In the genomic region with DNA sequence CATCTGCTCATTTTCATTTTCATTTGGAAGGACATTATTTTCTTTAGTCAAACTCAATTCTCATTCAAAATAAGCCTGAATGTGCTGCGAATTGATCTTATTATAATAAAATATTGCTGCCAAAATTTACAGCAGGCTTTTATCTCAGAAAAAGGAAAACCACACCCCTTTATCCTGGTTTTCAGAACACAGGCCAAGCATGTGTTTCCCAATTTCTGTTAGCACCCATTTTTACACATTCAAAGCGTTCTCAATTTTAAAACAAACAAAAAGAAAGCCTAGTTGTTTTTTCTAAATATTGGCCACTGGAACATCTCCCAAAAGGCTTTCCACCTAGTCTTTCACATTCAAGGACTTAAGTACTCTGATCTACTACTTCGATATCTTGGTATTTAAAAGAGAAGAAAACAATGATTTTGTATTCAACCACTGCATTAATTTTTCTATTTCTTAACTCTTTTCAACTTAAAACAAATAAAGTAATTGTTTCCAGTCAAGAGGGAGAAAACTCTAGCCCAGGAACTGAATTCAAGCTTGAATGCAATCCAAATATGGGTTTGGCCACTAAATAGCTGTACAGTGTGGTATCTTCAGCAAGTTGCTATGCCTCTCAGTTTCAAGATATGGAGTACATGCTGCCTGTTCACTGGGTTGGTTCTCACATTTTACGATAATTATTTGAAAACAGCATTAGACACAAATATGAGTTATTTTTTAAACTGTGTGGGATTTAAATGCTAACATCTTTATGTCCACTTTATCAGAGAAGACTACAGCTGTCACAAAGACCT, we compare ENCODE assay signal across 23 cellular contexts. TPM values are rescaled to one million over a fixed set of nuclear protein-coding genes. Genes with fewer than 3 reads are reported as not detected.
DNase-seq lines count a peak whose midpoint lies in the region; ATAC-seq, FAIRE-seq and TF ChIP-seq lines count a peak whose summit lies in the region.
"Had no signal": no experiment of that assay in that cellular context is flagged by ENCODE, and none has a peak within 500 bp of the region (broad histone marks: within the 10 kb centered on the region; RNA-seq: fewer than 3 reads in every experiment).

No MANE protein-coding gene starts in this region.

- H4K91ac ChIP-seq in IMR-90 (ENCODE audit: insufficient read depth, low read depth, low read length), result no peak overlapping the region

- H3K9ac ChIP-seq in IMR-90 (ENCODE audit: low read depth, low read length), result no peak overlapping the region

- ATAC-seq in A549, result no peak
- ATAC-seq in IMR-90 (ENCODE audit: low read depth), result peak; percentile 29; the same call in 1 of the 2 replicates
- ATAC-seq in HG03521 (IDR thresholded peaks at IDR 0.05; ENCODE audit: unreplicated experiment), result no peak
- ATAC-seq: naive thymus-derived CD4-positive, alpha-beta T cell had no signal

- H2BK120ac ChIP-seq in IMR-90 (ENCODE audit: low read depth, low read length), result no peak overlapping the region

- WGBS in A549 (ENCODE audit: missing lambda C conversion rate), result 60% methylated on average over 4 of the region's 4 CpGs
- WGBS in IMR-90 (ENCODE audit: extremely low coverage in 2 of 2, insufficient read length in 1 of 2), 2 experiments, result no CpG with 5 or more reads among the region's 4 CpGs

- H3K4ac ChIP-seq in IMR-90 (ENCODE audit: low read depth, low read length), result no peak overlapping the region

- peak overlapping the region; percentile 8 for H2BK5ac ChIP-seq in IMR-90 (ENCODE audit: low read depth, low read length, poor library complexity, severe bottlenecking)

- H3K79me1 ChIP-seq in IMR-90 (ENCODE audit: low read depth in 1 of 2, low read length in 2 of 2), result peaks cover 16 to 53% of the 10 kb centered on the region in 2 experiments; a peak in 3 of 4 replicates

- H2BK15ac ChIP-seq in IMR-90 (ENCODE audit: low read depth, low read length), result no peak overlapping the region

- H4K8ac ChIP-seq in IMR-90 (ENCODE audit: low read depth in 2 of 2, low read length in 2 of 2), result no peak overlapping the region; a peak in 1 of 4 replicates

- DNase-seq in A549 (ENCODE audit: low read depth in 1 of 2, low spot score in 1 of 2), result no peak
- DNase-seq in IMR-90, result no peak
- DNase-seq in choroid plexus epithelial cell (ENCODE audit: low read depth), result peak; percentile 58
- peak; percentile 21 for DNase-seq in medulla oblongata (ENCODE audit: extremely low spot score)
- DNase-seq in stimulated activated CD4-positive, alpha-beta T cell treated with anti-CD3 and anti-CD28 coated beads, Interleukin-15, amount 100 ng/mL, for 24 hours, result no peak
- DNase-seq in posterior vena cava (ENCODE audit: low spot score), result no peak
- DNase-seq in inferior parietal cortex (ENCODE audit: extremely low spot score), result no peak
- DNase-seq: activated B cell treated with CpG ODN at 0.5 μM for 24 hours; activated CD4-positive, alpha-beta memory T cell treated with anti-CD3 and anti-CD28 coated beads for 36 hours; activated naive CD4-positive, alpha-beta T cell treated with anti-CD3 and anti-CD28 coated beads for 36 hours; CD4-positive, CD25-positive, alpha-beta regulatory T cell; DMS53; erythroblast; H7; immature natural killer cell; naive thymus-derived CD4-positive, alpha-beta T cell; NCI-H1417; NCI-H2171 treated with DMSO at 0.1 percent for 48 hours; NCI-H748 treated with DMSO at 0.1 percent for 48 hours; posterior cingulate gyrus had no signal

- POLR2A ChIA-PET in A549 (lab: Yijun Ruan, JAX) (no interaction called here), IMR-90 (lab: Charles Lee; ENCODE audit: unreplicated experiment) (no interaction called here)

- dilution Hi-C loops in IMR-90 (cut with HindIII; ENCODE audit: low sequenced_read_pairs, unreplicated experiment), result no loop called here

- in situ Hi-C loops in IMR-90 (cut with MboI; ENCODE audit: low sequenced_read_pairs), result no loop called here

- H3K36me3 ChIP-seq in IMR-90 (ENCODE audit: control insufficient read depth, insufficient read depth, low read length), result no peaks in the 10 kb centered on the region
- H3K36me3 ChIP-seq: ascending aorta had no signal

- peaks cover 8% of the 10 kb centered on the region for H3K9me1 ChIP-seq in IMR-90 (ENCODE audit: insufficient read depth, low read length)

- no peak overlapping the region for H2BK20ac ChIP-seq in IMR-90 (ENCODE audit: low read depth, low read length)

- H2AK9ac ChIP-seq in IMR-90 (replicated peaks; ENCODE audit: low read depth, low read length, poor library complexity), result no peak overlapping the region

- H3K4me3 ChIP-seq in A549 (no peak overlapping the region), IMR-90 (ENCODE audit: insufficient read depth, low read depth, low read length) (no peak overlapping the region), choroid plexus epithelial cell (ENCODE audit: low read depth, low read length) (no peak overlapping the region)
- H3K4me3 ChIP-seq: ascending aorta had no signal

- no TSS peak for BruUV-seq in IMR-90 (replicated peaks; lab: Mats Ljungman, UMichigan)

- no peaks in the 10 kb centered on the region for H3K9me3 ChIP-seq in A549
- no peaks in the 10 kb centered on the region for H3K9me3 ChIP-seq in IMR-90 (ENCODE audit: control insufficient read depth, insufficient read depth, low read length)
- H3K9me3 ChIP-seq: ascending aorta had no signal

- TF ChIP-seq CTCF in A549 (IDR thresholded peaks at IDR 0.05) (no peak), IMR-90 (conservative IDR thresholded peaks at IDR 0.05; ENCODE audit: low read depth, low read length) (no peak), choroid plexus epithelial cell (conservative IDR thresholded peaks at IDR 0.05; ENCODE audit: low read depth, low read length) (no peak)

- H3K23ac ChIP-seq in IMR-90 (ENCODE audit: low read depth, low read length), result 0 out of 2 replicates have a peak overlapping the region, but pooled peaks have one; percentile 31

- H3K4me1 ChIP-seq in A549 (peaks cover 61% of the 10 kb centered on the region), IMR-90 (ENCODE audit: control insufficient read depth, insufficient read depth, low read length) (peaks cover 5% of the 10 kb centered on the region; the same call in 1 of the 2 replicates)

- intact Hi-C loops in IMR-90 (cut with micrococcal nuclease), result no loop called here
- intact Hi-C loops in posterior vena cava (cut with DNase I), result no loop called here

- FAIRE-seq in A549 (lab: Jason Lieb, UNC), result no peak
- FAIRE-seq: GM12891 had no signal

- TF ChIP-seq EP300 in A549 (IDR thresholded peaks at IDR 0.05), result no peak

- H3K27ac ChIP-seq in A549, result peak overlapping the region; percentile 6 to 12; a peak in 2 of 6 replicates
- no peak overlapping the region for H3K27ac ChIP-seq in IMR-90 (ENCODE audit: insufficient read depth, low read length)
- H3K27ac ChIP-seq: ascending aorta had no signal

- peak overlapping the region; percentile 65; the same call in 1 of the 2 replicates for H2AK5ac ChIP-seq in IMR-90 (ENCODE audit: low read depth, low read length)

- no peak overlapping the region for H4K5ac ChIP-seq in IMR-90 (ENCODE audit: low read depth, low read length)

- H3K14ac ChIP-seq in IMR-90 (replicated peaks; ENCODE audit: low read depth, low read length), result 0 out of 2 replicates have a peak overlapping the region, but pooled peaks have one; percentile 31

- H3K4me2 ChIP-seq in A549, result peak overlapping the region; percentile 52
- peak overlapping the region; percentile 99; the same call in 1 of the 2 replicates for H3K4me2 ChIP-seq in IMR-90 (ENCODE audit: low read depth, low read length)

- no peaks in the 10 kb centered on the region for H3K27me3 ChIP-seq in IMR-90 (ENCODE audit: control insufficient read depth, insufficient read depth, low read length)
- H3K27me3 ChIP-seq: ascending aorta had no signal

- H3K18ac ChIP-seq in IMR-90 (ENCODE audit: low read depth, low read length), result peak overlapping the region; percentile 7; the same call in 1 of the 2 replicates

- H3K56ac ChIP-seq in IMR-90 (ENCODE audit: extremely low read depth, insufficient read depth, low read length), result no peak overlapping the region

- TF ChIP-seq RAD21 in A549 (conservative IDR thresholded peaks at IDR 0.05 in 1 of 2, IDR thresholded peaks at IDR 0.05 in 1 of 2) (no peak), IMR-90 (IDR thresholded peaks at IDR 0.05; ENCODE audit: low read length) (no peak)

- H2AFZ ChIP-seq in IMR-90 (replicated peaks; ENCODE audit: low read length, poor library complexity), result no peak overlapping the region

- CTCF ChIA-PET in A549 (lab: Yijun Ruan, JAX), result no interaction called here
- CTCF ChIA-PET in IMR-90 (lab: Yijun Ruan, JAX), result no interaction called here

- TF ChIP-seq POLR2A in A549 (IDR thresholded peaks at IDR 0.05; ENCODE audit: low read length) (no peak), IMR-90 (IDR thresholded peaks at IDR 0.05; ENCODE audit: low read depth, low read length) (no peak)

- H4K20me1 ChIP-seq in IMR-90 (ENCODE audit: insufficient read depth, low read length), result peaks cover 3% of the 10 kb centered on the region; the same call in 1 of the 2 replicates

TF ChIP-seq in A549, 52 proteins besides CTCF, POLR2A, EP300 and RAD21 (continues in another document):
- no peak for TF ChIP-seq BHLHE40 (IDR thresholded peaks at IDR 0.05; ENCODE audit: low read depth, low read length)
- no peak for TF ChIP-seq RFX5 (IDR thresholded peaks at IDR 0.05)
- TF ChIP-seq ZC3H11A (IDR thresholded peaks at IDR 0.05), result no peak

TF ChIP-seq in IMR-90, 13 proteins besides CTCF, POLR2A, EP300 and RAD21 (continues in another document):
- TF ChIP-seq MAFK (IDR thresholded peaks at IDR 0.05; ENCODE audit: low read depth, low read length) (no peak), CHD1 (IDR thresholded peaks at IDR 0.05; ENCODE audit: low read depth, low read length) (no peak), RFX5 (IDR thresholded peaks at IDR 0.05; ENCODE audit: low read depth, low read length) (no peak), SMC3 (IDR thresholded peaks at IDR 0.05; ENCODE audit: low read depth, low read length) (no peak), CEBPB (IDR thresholded peaks at IDR 0.05; ENCODE audit: low read depth, low read length) (no peak), BHLHE40 (IDR thresholded peaks at IDR 0.05; ENCODE audit: low read depth, low read length) (no peak), FOS (IDR thresholded peaks at IDR 0.05; ENCODE audit: low read depth, low read length) (no peak), MAZ (IDR thresholded peaks at IDR 0.05; ENCODE audit: borderline replicate concordance, low read depth, low read length) (no peak), MXI1 (IDR thresholded peaks at IDR 0.05; ENCODE audit: borderline replicate concordance, low read depth, low read length) (no peak)

RNA-seq across cellular contexts. Expression of a gene that starts 52.5 kb away (rescaled TPM):
- polyA plus RNA-seq in A549 (2011; rRNA removed) (71.9 and 73.3 TPM in 2 replicates), A549 (2017; fragmentation: RNase III; extraction: RNeasy Plus Mini Kit Qiagen cat#74134 plus additional on column Dnase treatment) (49.8 to 56.6 TPM (median 54.0 TPM) in 3 replicates), IMR-90 (2012; rRNA removed) (53.3 and 55.6 TPM in 2 replicates)
- polyA plus RNA-seq in A549 (2012; cell fraction: cytosol; rRNA removed), result 17.1 and 19.1 TPM in 2 replicates
- 25.5 and 34.7 TPM in 2 replicates for polyA plus RNA-seq in A549 (2012; cell fraction: nucleus; rRNA removed)
- 77.6 and 82.7 TPM in 2 replicates for polyA minus RNA-seq in A549 (2011; rRNA and poly(A)+ RNA removed)
- total RNA-seq in IMR-90 (2012; rRNA removed) (105 and 111 TPM in 2 replicates), posterior vena cava (10 to 100 TPM in 1 of 2 donors, 1 to 10 TPM in 1; 6.0 to 12.0 TPM)
- 14.4 and 20.4 TPM in 2 replicates for polyA plus RNA-seq in IMR-90 (2012; cell fraction: cytosol; rRNA removed)
- 5.2 and 17.4 TPM in 2 replicates for polyA plus RNA-seq in IMR-90 (2012; cell fraction: nucleus; rRNA removed; ENCODE audit: low replicate concordance)
- total RNA-seq: activated B cell treated with CpG ODN at 0.5 μM for 24 hours; activated CD4-positive, alpha-beta memory T cell treated with anti-CD3 and anti-CD28 coated beads for 36 hours; activated naive CD4-positive, alpha-beta T cell treated with anti-CD3 and anti-CD28 coated beads for 36 hours; CD4-positive, CD25-positive, alpha-beta regulatory T cell had no signal
- polyA plus RNA-seq: CD4-positive, CD25-positive, alpha-beta regulatory T cell had no signal

Comparison
In these comparisons a context has a peak if more than half of its experiments do, and no peak if none do; other contexts are left out.
1. DNase-seq: peak in choroid plexus epithelial cell (single experiment) and medulla oblongata (single experiment); none in A549 (0 of 2), IMR-90 (single experiment), stimulated activated CD4-positive, alpha-beta T cell treated with anti-CD3 and anti-CD28 coated beads, Interleukin-15, amount 100 ng/mL, for 24 hours (single experiment), posterior vena cava (single experiment) and inferior parietal cortex (single experiment).